Comparison of ENCODE assay signal across 15 cellular contexts in the genomic region with DNA sequence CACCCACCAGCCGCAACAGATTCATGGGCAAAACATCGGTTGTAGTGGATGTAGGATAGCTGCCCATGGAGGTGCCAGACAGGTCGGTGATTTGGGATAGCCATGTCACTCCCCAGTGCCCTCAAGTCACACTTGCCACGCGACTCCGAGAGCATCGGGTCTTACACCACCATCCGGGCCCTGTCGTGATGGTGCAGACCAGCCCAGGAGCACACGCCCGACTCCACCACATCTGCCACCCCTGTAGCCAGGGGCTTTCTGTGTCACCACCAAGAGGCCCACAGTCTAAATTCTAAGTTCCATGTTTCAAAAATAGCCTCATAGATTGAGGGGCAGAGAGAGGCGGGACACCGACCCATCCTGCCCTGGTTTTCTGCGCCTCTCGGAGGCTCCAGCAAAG. TPM values are rescaled to one million over a fixed set of nuclear protein-coding genes. Genes with fewer than 3 reads are reported as not detected.
A peak's percentile ranks its signal among the peaks of the same experiment; 100 is the strongest.
DNase-seq lines count a peak whose midpoint lies in the region; ATAC-seq, FAIRE-seq and TF ChIP-seq lines count a peak whose summit lies in the region.
"Had no signal": no experiment of that assay in that cellular context is flagged by ENCODE, and none has a peak within 500 bp of the region (broad histone marks: within the 10 kb centered on the region; RNA-seq: fewer than 3 reads in every experiment).

No MANE protein-coding gene starts in this region.

- H2BK15ac ChIP-seq in H1 (ENCODE audit: low read length) (0 out of 2 replicates have a peak overlapping the region, but pooled peaks have one; percentile 46), mesendoderm (replicated peaks; ENCODE audit: low read depth) (no peak overlapping the region)

- no peak for TF ChIP-seq POLR2A in H1 (IDR thresholded peaks at IDR 0.05; ENCODE audit: control extremely low read depth in 1 of 2, low read depth in 2 of 2, low read length in 2 of 2)

- H3K9ac ChIP-seq in H1 (replicated peaks in 1 of 4; ENCODE audit: extremely low read depth in 1 of 4, low read depth in 3 of 4, low read length in 3 of 4) (peak overlapping the region in 2 of 4 experiments; percentile 8 to 9; a peak in 2 of 7 replicates), mesendoderm (ENCODE audit: low read length) (peak overlapping the region; percentile 5), skeletal muscle tissue (ENCODE audit: low read depth in 1 of 3, low read length in 3 of 3) (peak overlapping the region in 1 of 3 donors; percentile 45)

- POLR2A ChIA-PET in HEK293 (lab: Yijun Ruan, JAX) (no interaction called here), H1 (lab: Charles Lee; ENCODE audit: partially characterized antibody) (interaction anchor here (0.7 to 1.4 kb wide), 3 partner anchors 13 to 94 kb away, joined by 3 to 5 read pairs (median 4); no protein-coding TSS in a partner anchor)

- H3K4me2 ChIP-seq in H1 (ENCODE audit: insufficient read depth in 1 of 2, low read depth in 2 of 2, low read length in 2 of 2) (peak overlapping the region; percentile 66 to 69), mesendoderm (ENCODE audit: low read length) (peak overlapping the region; percentile 52)

- no peak for DNase-seq in H1 (ENCODE audit: low read depth in 1 of 2, low spot score in 2 of 2)
- no peak for DNase-seq in mesendoderm
- DNase-seq in SK-N-DZ (ENCODE audit: low spot score) = no peak
- no peak for DNase-seq in RCC 7860 (ENCODE audit: low spot score)
- DNase-seq in hepatic stellate cell (ENCODE audit: low spot score) = no peak
- DNase-seq: activated B cell treated with CpG ODN at 0.5 μM for 24 hours; activated naive CD4-positive, alpha-beta T cell treated with Interleukin-2 at 50 U/mL for 16 hours; PC-3; stimulated activated CD4-positive, alpha-beta T cell treated with anti-CD3 and anti-CD28 coated beads, Interleukin-12 subunit alpha, Interleukin-12 subunit beta, amount 100 ng/mL, for 4 hours had no signal

- H3K4me1 ChIP-seq in HEK293 (ENCODE audit: control insufficient read depth, insufficient read depth, low read length) (no peaks in the 10 kb centered on the region), H1 (replicated peaks in 1 of 4; ENCODE audit: control insufficient read depth in 3 of 4, insufficient read depth in 4 of 4, low read length in 3 of 4) (peaks cover 4 to 13% (median 10%) of the 10 kb centered on the region in 4 experiments), mesendoderm (ENCODE audit: control insufficient read depth, low read depth, low read length) (peaks cover 2% of the 10 kb centered on the region), skeletal muscle tissue (ENCODE audit: control insufficient read depth in 3 of 3, insufficient read depth in 3 of 3, low read length in 3 of 3) (peaks cover 8 to 13% (median 12%) of the 10 kb centered on the region in 3 donors)
- H3K4me1 ChIP-seq: body of pancreas had no signal

- CTCF ChIA-PET in HEK293 (lab: Yijun Ruan, JAX) = no interaction called here
- CTCF ChIA-PET in H1 (lab: Charles Lee; ENCODE audit: partially characterized antibody) = interaction anchor here (0.6 to 1.9 kb wide), 7 partner anchors 11 to 221 kb away, joined by 3 to 5 read pairs (median 4); no protein-coding TSS in a partner anchor

- ATAC-seq in HG02798 (IDR thresholded peaks at IDR 0.05; ENCODE audit: poor library complexity, unreplicated experiment) = no peak
- ATAC-seq: PC-3 had no signal

- no peaks in the 10 kb centered on the region for H4K20me1 ChIP-seq in H1 (replicated peaks in 1 of 2; ENCODE audit: control insufficient read depth in 1 of 2, insufficient read depth in 2 of 2, low read length in 2 of 2)

- H3K79me1 ChIP-seq in H1 (ENCODE audit: low read depth, low read length) (no peaks in the 10 kb centered on the region), mesendoderm (ENCODE audit: low read length) (no peaks in the 10 kb centered on the region)

- H3K27ac ChIP-seq in HEK293 (ENCODE audit: extremely low read depth, low read depth, low read length) (no peak overlapping the region), H1 (ENCODE audit: low read depth, low read length) (no peak overlapping the region), mesendoderm (ENCODE audit: low read depth, low read length) (no peak overlapping the region), skeletal muscle tissue (ENCODE audit: low read depth, low read length) (no peak overlapping the region)
- H3K27ac ChIP-seq: body of pancreas, neutrophil had no signal

- H2BK120ac ChIP-seq in H1 (replicated peaks; ENCODE audit: low read depth, low read length) (peak overlapping the region; percentile 29), mesendoderm (ENCODE audit: low read depth, low read length) (no peak overlapping the region)

- H3K18ac ChIP-seq in H1 (ENCODE audit: extremely low read depth, low read length) = no peak overlapping the region; the same call in 1 of the 2 replicates
- H3K18ac ChIP-seq in mesendoderm (ENCODE audit: low read length) = no peak overlapping the region

- H3K9me3 ChIP-seq in HEK293 (ENCODE audit: control insufficient read depth, insufficient read depth, low read depth, low read length) = no peaks in the 10 kb centered on the region
- no peaks in the 10 kb centered on the region for H3K9me3 ChIP-seq in H1 (ENCODE audit: insufficient read depth in 2 of 2, low read depth in 1 of 2, low read length in 1 of 2)
- H3K9me3 ChIP-seq in skeletal muscle tissue (ENCODE audit: control insufficient read depth in 3 of 3, low read length in 3 of 3) = no peaks in the 10 kb centered on the region
- H3K9me3 ChIP-seq: body of pancreas, neutrophil had no signal

- no peaks in the 10 kb centered on the region for H3K36me3 ChIP-seq in HEK293 (ENCODE audit: control insufficient read depth in 2 of 2, insufficient read depth in 1 of 2, low read length in 2 of 2)
- no peaks in the 10 kb centered on the region for H3K36me3 ChIP-seq in H1 (ENCODE audit: control insufficient read depth in 2 of 4, insufficient read depth in 4 of 4, low read length in 3 of 4)
- no peaks in the 10 kb centered on the region for H3K36me3 ChIP-seq in mesendoderm (ENCODE audit: control insufficient read depth, insufficient read depth, low read length)
- no peaks in the 10 kb centered on the region for H3K36me3 ChIP-seq in skeletal muscle tissue (ENCODE audit: control insufficient read depth in 3 of 3, insufficient read depth in 3 of 3, low read length in 3 of 3)
- H3K36me3 ChIP-seq: neutrophil had no signal

- H4K91ac ChIP-seq in H1 (replicated peaks; ENCODE audit: insufficient read length, low read length) = peak overlapping the region; percentile 70

- H2AFZ ChIP-seq in H1 (ENCODE audit: low read length) = peak overlapping the region; percentile 83; the same call in 1 of the 2 replicates

- H3K4ac ChIP-seq in H1 (replicated peaks; ENCODE audit: insufficient read length, low read depth, low read length) (peak overlapping the region; percentile 9), mesendoderm (ENCODE audit: low read depth, low read length) (no peak overlapping the region)

- H2AK5ac ChIP-seq in H1 (ENCODE audit: low read depth, low read length) = peak overlapping the region; percentile 30; the same call in 1 of the 2 replicates
- no peak overlapping the region for H2AK5ac ChIP-seq in mesendoderm (ENCODE audit: low read length)

- H3K27me3 ChIP-seq in H1 (replicated peaks in 1 of 4; ENCODE audit: control insufficient read depth in 3 of 4, extremely low read depth in 1 of 4, insufficient read depth in 3 of 4, low read length in 3 of 4) (no peaks in the 10 kb centered on the region; a peak in 1 of 7 replicates), mesendoderm (ENCODE audit: insufficient read depth, low read length, poor library complexity) (no peaks in the 10 kb centered on the region), skeletal muscle tissue (ENCODE audit: control insufficient read depth in 3 of 3, insufficient read depth in 3 of 3, low read length in 3 of 3) (peaks cover 0 to 32% (median 19%) of the 10 kb centered on the region in 3 donors)
- H3K27me3 ChIP-seq: body of pancreas had no signal

- H2BK12ac ChIP-seq in H1 (ENCODE audit: low read depth, low read length) = peak overlapping the region; percentile 89; the same call in 1 of the 2 replicates

- no peaks in the 10 kb centered on the region for H3K79me2 ChIP-seq in H1 (ENCODE audit: control insufficient read depth in 1 of 2, insufficient read depth in 2 of 2, low read length in 2 of 2)
- H3K79me2 ChIP-seq in mesendoderm (ENCODE audit: control insufficient read depth, insufficient read depth, low read length) = no peaks in the 10 kb centered on the region

- H3K23me2 ChIP-seq in H1 (ENCODE audit: low read depth, low read length) = no peaks in the 10 kb centered on the region

- H3K23ac ChIP-seq in H1 (ENCODE audit: insufficient read length) = no peak overlapping the region
- H3K23ac ChIP-seq in mesendoderm (ENCODE audit: low read length) = no peak overlapping the region

- no peak for FAIRE-seq in H1 (lab: Jason Lieb, UNC)
- FAIRE-seq in RCC 7860 (lab: Jason Lieb, UNC) = no peak

- peak overlapping the region; percentile 77 for H2BK20ac ChIP-seq in H1 (ENCODE audit: low read length)

- no peak for TF ChIP-seq EP300 in H1 (IDR thresholded peaks at IDR 0.05; ENCODE audit: borderline replicate concordance in 1 of 2, low read depth in 2 of 2, low read length in 2 of 2)

- no peak for TF ChIP-seq RAD21 in H1 (IDR thresholded peaks at IDR 0.05 in 1 of 2, conservative IDR thresholded peaks at IDR 0.05 in 1 of 2; ENCODE audit: low read depth in 2 of 2, low read length in 2 of 2)

- H4K8ac ChIP-seq in H1 (ENCODE audit: extremely low read depth, insufficient read depth, low read length) (no peak overlapping the region; the same call in 1 of the 2 replicates), mesendoderm (ENCODE audit: low read depth, low read length) (no peak overlapping the region)

- H4K5ac ChIP-seq in H1 (ENCODE audit: insufficient read length, low read depth, low read length) = peak overlapping the region; percentile 18
- H4K5ac ChIP-seq in mesendoderm (ENCODE audit: low read length) = no peak overlapping the region

- no peak overlapping the region for H3K14ac ChIP-seq in H1 (ENCODE audit: insufficient read length)

- H2BK5ac ChIP-seq in H1 (ENCODE audit: low read depth, low read length) (peak overlapping the region; percentile 61; the same call in 1 of the 2 replicates), mesendoderm (ENCODE audit: low read length) (no peak overlapping the region)

- no peak overlapping the region for H3K4me3 ChIP-seq in HEK293 (ENCODE audit: low read depth, low read length)
- H3K4me3 ChIP-seq in H1 (ENCODE audit: extremely low read depth in 1 of 4, insufficient read depth in 2 of 4, low read depth in 3 of 4, low read length in 4 of 4) = peak overlapping the region in 2 of 4 experiments; percentile 10 to 51; a peak in 2 of 8 replicates
- no peak overlapping the region for H3K4me3 ChIP-seq in mesendoderm (ENCODE audit: low read length)
- H3K4me3 ChIP-seq in skeletal muscle tissue (ENCODE audit: low read length in 3 of 3) = peak overlapping the region in 2 of 3 donors; percentile 56 to 63
- H3K4me3 ChIP-seq: body of pancreas had no signal

- H3K56ac ChIP-seq in H1 (replicated peaks; ENCODE audit: insufficient read length, low read depth, low read length) = no peak overlapping the region
- H3K56ac ChIP-seq in mesendoderm (ENCODE audit: low read length) = peak overlapping the region; percentile 79

- no peak for TF ChIP-seq CTCF in HEK293 (tag by site-specific recombination; IDR thresholded peaks at IDR 0.05)
- TF ChIP-seq CTCF in H1 (IDR thresholded peaks at IDR 0.05; ENCODE audit: control extremely low read depth in 1 of 3, insufficient read depth in 1 of 3, low read depth in 1 of 3, low read length in 3 of 3) = no peak

- WGBS in H1 (ENCODE audit: extremely low coverage in 1 of 2, insufficient coverage in 1 of 2, insufficient read length in 1 of 2, insufficient replicate concordance in 2 of 2, low coverage in 1 of 2, low lambda C conversion rate in 2 of 2, missing lambda C conversion rate in 1 of 2), 2 experiments = 64% methylated on average over 15 of the region's 15 CpGs; no CpG with 5 or more reads in 1 of the 2 experiments
- WGBS in mesendoderm (ENCODE audit: extremely low coverage, insufficient coverage, low lambda C conversion rate) = no CpG with 5 or more reads among the region's 15 CpGs

RNA-seq across cellular contexts. Expression of gene FOXN4, which starts 18.0 kb away (rescaled TPM):
- total RNA-seq in H1 (2021; fragmentation: NEBNext Ultra II Directional; extraction: Animal tissue kit (Norgen Biotek cat#: 25700)) = 0.26 and 0.57 TPM in 2 replicates
- 0.29 and 0.78 TPM in 2 replicates for polyA plus RNA-seq in H1 (2011; rRNA removed)
- polyA plus RNA-seq in H1 (2011; cell fraction: cytosol; rRNA removed) = 0.52 TPM
- 1.4 TPM for polyA plus RNA-seq in H1 (2011; cell fraction: nucleus; rRNA removed)
- 0.23 to 0.56 TPM (median 0.35 TPM) in 4 replicates for polyA plus RNA-seq in H1 (2012, experiment 1 of 2)
- polyA plus RNA-seq in H1 (2012, experiment 2 of 2) = 0.17 TPM
- 0.30 TPM for polyA plus RNA-seq in H1 (2013, experiment 1 of 2)
- 0.31 TPM for polyA plus RNA-seq in H1 (2013, experiment 2 of 2)
- polyA minus RNA-seq in H1 (2011; rRNA and poly(A)+ RNA removed) = 0.16 and 0.22 TPM in 2 replicates
- not detected for polyA minus RNA-seq in H1 (2011; cell fraction: cytosol; rRNA and poly(A)+ RNA removed)
- polyA minus RNA-seq in H1 (2011; cell fraction: nucleus; rRNA and poly(A)+ RNA removed) = 0.80 TPM
- 0.07 TPM for polyA plus RNA-seq in mesendoderm (2013, experiment 1 of 2)
- polyA plus RNA-seq in mesendoderm (2013, experiment 2 of 2) = 0.06 TPM
- total RNA-seq in skeletal muscle tissue = not detected
- 2.2 and 2.6 TPM in 2 replicates for polyA plus RNA-seq in SK-N-DZ (2014; cell fraction: cytosol; rRNA removed)
- 6.3 and 14.1 TPM in 2 replicates for polyA plus RNA-seq in SK-N-DZ (2014; cell fraction: nucleus; rRNA removed)
- total RNA-seq: activated B cell treated with CpG ODN at 0.5 μM for 24 hours, body of pancreas, glomerular endothelial cell, PC-3 had no signal

RNA-seq across cellular contexts. Expression of gene MYO1H, which starts 56.6 kb away (rescaled TPM):
- not detected in 2 replicates for total RNA-seq in H1 (2021; fragmentation: NEBNext Ultra II Directional; extraction: Animal tissue kit (Norgen Biotek cat#: 25700))
- 0.03 and 0.05 TPM in 2 replicates for polyA plus RNA-seq in H1 (2011; rRNA removed)
- polyA plus RNA-seq in H1 (2011; cell fraction: cytosol; rRNA removed) = not detected
- polyA plus RNA-seq in H1 (2011; cell fraction: nucleus; rRNA removed) = 0.03 TPM
- 0.06 to 0.54 TPM (median 0.29 TPM) in 3 of 4 replicates, not detected in the other for polyA plus RNA-seq in H1 (2012, experiment 1 of 2)
- not detected for polyA plus RNA-seq in H1 (2012, experiment 2 of 2)
- polyA plus RNA-seq in H1 (2013, experiment 1 of 2) = 0.06 TPM
- polyA plus RNA-seq in H1 (2013, experiment 2 of 2) = 0.11 TPM
- not detected in 2 replicates for polyA minus RNA-seq in H1 (2011; rRNA and poly(A)+ RNA removed)
- not detected for polyA minus RNA-seq in H1 (2011; cell fraction: cytosol; rRNA and poly(A)+ RNA removed)
- polyA minus RNA-seq in H1 (2011; cell fraction: nucleus; rRNA and poly(A)+ RNA removed) = not detected
- 0.41 TPM for polyA plus RNA-seq in mesendoderm (2013, experiment 1 of 2)
- polyA plus RNA-seq in mesendoderm (2013, experiment 2 of 2) = 0.35 TPM
- total RNA-seq in skeletal muscle tissue = not detected
- polyA plus RNA-seq in SK-N-DZ (2014; cell fraction: cytosol; rRNA removed) = not detected in 2 replicates
- polyA plus RNA-seq in SK-N-DZ (2014; cell fraction: nucleus; rRNA removed) = 0.35 TPM in 1 of 2 replicates, not detected in the other
- total RNA-seq: activated B cell treated with CpG ODN at 0.5 μM for 24 hours, body of pancreas, glomerular endothelial cell, PC-3 had no signal

Comparison
In these comparisons a context has a peak if more than half of its experiments do, and no peak if none do; other contexts are left out.
1. H3K4me3 ChIP-seq: peak in skeletal muscle tissue (2 of 3); none in HEK293 (single experiment) and mesendoderm (single experiment).